Comparison of ENCODE assay signal across 7 cellular contexts in the genomic region with DNA sequence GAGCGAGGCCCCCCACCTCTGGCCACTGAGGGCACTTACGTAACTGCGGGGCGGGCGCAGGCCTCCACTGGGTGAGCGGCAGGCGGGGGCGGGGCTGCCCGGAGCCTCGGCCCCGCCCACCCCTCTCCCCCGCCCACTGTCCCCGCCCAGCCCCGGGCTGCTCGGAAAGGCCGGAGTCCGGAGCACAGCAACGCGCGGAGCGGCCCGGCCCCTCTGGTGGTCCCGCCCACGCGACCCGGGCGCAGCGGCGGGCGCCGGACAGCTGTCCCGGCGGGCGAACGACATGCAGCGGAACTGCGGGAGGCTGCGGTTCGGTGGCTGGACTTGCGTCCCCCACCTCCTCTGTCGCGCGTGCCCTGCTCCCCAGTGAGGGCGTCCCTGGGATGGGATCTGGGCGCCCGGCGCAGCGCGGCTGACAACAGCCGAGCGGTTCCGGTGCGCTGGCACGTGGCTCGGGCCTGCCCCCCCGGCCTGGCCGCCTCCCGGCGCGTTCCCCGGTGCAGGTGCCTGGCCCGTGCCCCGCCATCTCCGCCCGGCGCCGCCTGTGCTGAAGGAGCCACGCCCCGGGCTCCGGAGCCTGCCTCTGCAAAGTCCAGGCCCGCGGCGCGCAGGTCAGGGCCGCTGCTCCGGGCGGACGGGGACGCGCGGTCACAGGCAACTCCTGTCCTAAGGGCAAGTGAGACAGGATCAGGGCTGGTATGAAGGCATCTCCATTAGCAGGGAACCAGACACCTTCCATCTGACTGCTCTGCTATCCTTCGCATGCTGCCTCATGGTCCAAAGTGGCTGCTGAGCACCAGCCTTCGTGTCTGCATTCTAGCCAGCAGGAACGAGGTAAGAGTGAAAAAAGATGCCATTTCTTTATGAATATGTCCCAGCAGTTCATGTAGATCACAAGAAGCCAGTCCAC. TPM values are rescaled to one million over a fixed set of nuclear protein-coding genes. Genes with fewer than 3 reads are reported as not detected.
DNase-seq lines count a peak whose midpoint lies in the region; ATAC-seq and TF ChIP-seq lines count a peak whose summit lies in the region.

No MANE protein-coding gene starts in this region.

- H3K27me3 ChIP-seq in H9 (ENCODE audit: insufficient read depth, low read length): peaks cover 3% of the 10 kb centered on the region; the same call in 1 of the 2 replicates
- no peaks in the 10 kb centered on the region for H3K27me3 ChIP-seq in ovary

- H3K27me3 Mint-ChIP-seq in H9 (ENCODE audit: low read depth): peaks cover 50% of the 10 kb centered on the region
- H3K27me3 Mint-ChIP-seq in T-cell: peaks cover 48 to 68% of the 10 kb centered on the region in 2 donors
- peaks cover 2% of the 10 kb centered on the region for H3K27me3 Mint-ChIP-seq in glutamatergic neuron (ENCODE audit: unreplicated experiment)

- H3K56ac ChIP-seq in H9 (ENCODE audit: insufficient read length, low read depth, low read length): no peak overlapping the region

- H2BK5ac ChIP-seq in H9 (ENCODE audit: insufficient read length, low read length): no peak overlapping the region

- no peak overlapping the region for H3K9ac ChIP-seq in H9 (ENCODE audit: extremely low read depth, insufficient read length, low read length)

- H2AK5ac ChIP-seq in H9 (ENCODE audit: insufficient read length, low read length): no peak overlapping the region

- H3K18ac ChIP-seq in H9 (ENCODE audit: insufficient read length, low read depth, low read length): no peak overlapping the region

- no peak overlapping the region for H3K14ac ChIP-seq in H9 (ENCODE audit: insufficient read depth, low read length)

- whole genome bisulfite sequencing in H9 (ENCODE audit: extremely low coverage, insufficient read length, low lambda C conversion rate): no CpG with 5 or more reads among the region's 84 CpGs
- 7 to 16% (median 9%) methylated on average over 31 to 84 of the region's 84 CpGs for WGBS in ovary, 3 donors

- no peak for TF ChIP-seq CTCF in H9 (conservative IDR thresholded peaks at IDR 0.05)
- no peak for TF ChIP-seq CTCF in glutamatergic neuron (IDR thresholded peaks at IDR 0.05; ENCODE audit: partially characterized antibody, unreplicated experiment)
- TF ChIP-seq CTCF in ovary (IDR thresholded peaks at IDR 0.05): no peak

- no peak overlapping the region for H3K27ac Mint-ChIP-seq in H9
- no peak overlapping the region for H3K27ac Mint-ChIP-seq in T-cell
- no peak overlapping the region for H3K27ac Mint-ChIP-seq in glutamatergic neuron (ENCODE audit: unreplicated experiment)

- H2AFZ ChIP-seq in H9 (ENCODE audit: low read length): no peak overlapping the region

- H3K4ac ChIP-seq in H9 (ENCODE audit: low read depth, low read length): no peak overlapping the region

- H3K36me3 ChIP-seq in ovary: no peaks in the 10 kb centered on the region

- ATAC-seq in T-cell (replicated peaks in 1 of 4): peak; percentile 26 to 76 (median 40)
- ATAC-seq in GM19455 (IDR thresholded peaks at IDR 0.05; ENCODE audit: unreplicated experiment): no peak
- no peak for ATAC-seq in GM19395 (IDR thresholded peaks at IDR 0.05; ENCODE audit: unreplicated experiment)

- TF ChIP-seq EP300 in ovary (IDR thresholded peaks at IDR 0.05): no peak

- H3K79me2 ChIP-seq in H9 (ENCODE audit: insufficient read depth, low read length): no peaks in the 10 kb centered on the region

- no peak overlapping the region for H3T11ph ChIP-seq in H9 (ENCODE audit: low read length)

- no peaks in the 10 kb centered on the region for H3K4me1 ChIP-seq in H9 (ENCODE audit: insufficient read depth, low read length)
- H3K4me1 ChIP-seq in ovary (ENCODE audit: insufficient read depth): peaks cover 1% of the 10 kb centered on the region

- H3K4me1 Mint-ChIP-seq in H9 (peaks cover 8 to 23% of the 10 kb centered on the region in 2 experiments; a peak in 3 of 4 replicates), T-cell (peaks cover 0 to 2% (median 0%) of the 10 kb centered on the region in 3 donors), glutamatergic neuron (ENCODE audit: low read depth, unreplicated experiment) (peaks cover 1% of the 10 kb centered on the region)

- H3K36me3 Mint-ChIP-seq in H9 (ENCODE audit: insufficient read depth in 1 of 3, low read depth in 3 of 3): no peaks in the 10 kb centered on the region
- H3K36me3 Mint-ChIP-seq in T-cell: no peaks in the 10 kb centered on the region
- H3K36me3 Mint-ChIP-seq in glutamatergic neuron (ENCODE audit: unreplicated experiment): no peaks in the 10 kb centered on the region

- no peaks in the 10 kb centered on the region for H4K20me1 ChIP-seq in H9 (ENCODE audit: control insufficient read depth, insufficient read depth, insufficient read length)

- DNase-seq in H9 (peak; percentile 79), T-cell (peak in 6 of 34 experiments; percentile 6 to 27 (median 16)), glutamatergic neuron (peak; percentile 85), ovary (peak; percentile 29 to 59 (median 51)), RKO (ENCODE audit: low spot score) (no peak)

- H2BK12ac ChIP-seq in H9 (ENCODE audit: insufficient read length, low read depth, low read length): no peak overlapping the region

- no peak overlapping the region for H4K5ac ChIP-seq in H9 (ENCODE audit: insufficient read length, low read depth, low read length)

- H3K4me2 ChIP-seq in H9 (ENCODE audit: insufficient read depth, insufficient read length, low read length): peak overlapping the region; percentile 76

- intact Hi-C loops in ovary (cut with DNase I): no loop called here

- H4K91ac ChIP-seq in H9 (ENCODE audit: insufficient read length, low read depth, low read length): no peak overlapping the region

- no peak for TF ChIP-seq POLR2A in ovary (IDR thresholded peaks at IDR 0.05)

- POLR2A ChIA-PET in T-cell (lab: Charles Lee): no interaction called here

- CTCF ChIA-PET in T-cell (lab: Charles Lee): no interaction called here

- H3K23me2 ChIP-seq in H9 (ENCODE audit: insufficient read length, low read depth, low read length, poor library complexity, severe bottlenecking): no peaks in the 10 kb centered on the region

- H2BK20ac ChIP-seq in H9 (ENCODE audit: low read depth, low read length, poor library complexity, severe bottlenecking): no peak overlapping the region

- H3K9me3 Mint-ChIP-seq in H9: peaks cover 0 to 3% of the 10 kb centered on the region in 2 experiments; a peak in 2 of 5 replicates
- H3K9me3 Mint-ChIP-seq in T-cell: peaks cover 0 to 2% (median 0%) of the 10 kb centered on the region in 3 donors
- H3K9me3 Mint-ChIP-seq in glutamatergic neuron (ENCODE audit: unreplicated experiment): peaks cover 5% of the 10 kb centered on the region

- H3K4me3 Mint-ChIP-seq in H9 (peak overlapping the region; percentile 82 to 87), T-cell (no peak overlapping the region), glutamatergic neuron (ENCODE audit: unreplicated experiment) (peak overlapping the region; percentile 86)

- H4K8ac ChIP-seq in H9 (replicated peaks; ENCODE audit: insufficient read length, low read depth, low read length): no peak overlapping the region

- no peak overlapping the region for H2BK120ac ChIP-seq in H9 (ENCODE audit: low read depth, low read length, poor library complexity, severe bottlenecking)

- H3K23ac ChIP-seq in H9 (ENCODE audit: insufficient read length, low read depth, low read length): no peak overlapping the region

- H3K4me3 ChIP-seq in ovary: no peak overlapping the region

- no peak overlapping the region for H3K27ac ChIP-seq in H9 (ENCODE audit: insufficient read length, low read depth, low read length)
- no peak overlapping the region for H3K27ac ChIP-seq in ovary

- H3K9me3 ChIP-seq in H9 (ENCODE audit: control insufficient read depth, low read depth, low read length) (no peaks in the 10 kb centered on the region), ovary (peaks cover 0 to 5% of the 10 kb centered on the region in 2 donors)

- H3K79me1 ChIP-seq in H9 (ENCODE audit: insufficient read depth, low read depth, low read length, poor library complexity, severe bottlenecking): no peaks in the 10 kb centered on the region

- no peak overlapping the region for H2BK15ac ChIP-seq in H9 (ENCODE audit: low read depth, low read length)

RNA-seq across cellular contexts. Expression of a gene that starts 21.8 kb away (rescaled TPM):
- total RNA-seq in H9 (2021): 1.3 and 1.5 TPM in 2 replicates
- 10 to 100 TPM in 1 of 5 donors, 1 to 10 TPM in 4; 3.5 to 14.0 (median 6.1) TPM for total RNA-seq in T-cell
- total RNA-seq in glutamatergic neuron (ENCODE audit: unreplicated experiment): 2.4 TPM
- under 1 TPM in 6 of 7 donors, not detected in 1; 0.45 to 1.00 (median 0.64) TPM for total RNA-seq in ovary
- under 1 TPM; 0.33 to 0.50 TPM for polyA plus RNA-seq in ovary

RNA-seq across cellular contexts. Expression of a gene that starts 47.5 kb away (rescaled TPM):
- total RNA-seq in H9 (2021) (17.5 and 18.9 TPM in 2 replicates), T-cell (1 to 10 TPM; 3.2 to 6.2 (median 5.1) TPM), glutamatergic neuron (ENCODE audit: unreplicated experiment) (30.4 TPM), ovary (100 to 1,000 TPM in 5 of 7 donors, 10 to 100 TPM in 2; 57.4 to 174 (median 140) TPM)
- polyA plus RNA-seq in ovary: 100 to 1,000 TPM in 1 of 2 donors, 10 to 100 TPM in 1; 33.2 to 111 TPM

Comparison
In these comparisons a context has a peak if more than half of its experiments do, and no peak if none do; other contexts are left out.
1. H3K4me3 Mint-ChIP-seq: peak in H9 (2 of 2) and glutamatergic neuron (single experiment); none in T-cell (0 of 3).
2. ATAC-seq: peak in T-cell (4 of 4); none in GM19455 (single experiment) and GM19395 (single experiment).